7 cellular contexts compared by ENCODE assay signal in genomic region chr9:95494022-95494415, GRCh38. TPM values are rescaled to one million over a fixed set of nuclear protein-coding genes. Genes with fewer than 3 reads are reported as not detected.
DNase-seq lines count a peak whose midpoint lies in the region; ATAC-seq and TF ChIP-seq lines count a peak whose summit lies in the region.

No MANE protein-coding gene starts in this region.

- H4K91ac ChIP-seq in H9 (ENCODE audit: insufficient read length, low read depth, low read length): no peak overlapping the region

- H4K5ac ChIP-seq in H9 (ENCODE audit: insufficient read length, low read depth, low read length): no peak overlapping the region

- no peak overlapping the region for H2AK5ac ChIP-seq in H9 (ENCODE audit: insufficient read length, low read length)

- H3K23me2 ChIP-seq in H9 (ENCODE audit: insufficient read length, low read depth, low read length, poor library complexity, severe bottlenecking): no peaks in the 10 kb centered on the region

- H3K79me2 ChIP-seq in H9 (ENCODE audit: insufficient read depth, low read length): peaks cover 3% of the 10 kb centered on the region; the same call in 1 of the 2 replicates

- H2BK120ac ChIP-seq in H9 (ENCODE audit: low read depth, low read length, poor library complexity, severe bottlenecking): no peak overlapping the region

- H3K9me3 ChIP-seq in H9 (ENCODE audit: control insufficient read depth, low read depth, low read length): no peaks in the 10 kb centered on the region

- no peak overlapping the region for H3K4me3 Mint-ChIP-seq in H9

- no peak overlapping the region for H3K27ac Mint-ChIP-seq in H9

- no peak overlapping the region for H2BK20ac ChIP-seq in H9 (ENCODE audit: low read depth, low read length, poor library complexity, severe bottlenecking)

- no peaks in the 10 kb centered on the region for H3K27me3 ChIP-seq in H9 (ENCODE audit: insufficient read depth, low read length)

- no peaks in the 10 kb centered on the region for H4K20me1 ChIP-seq in H9 (ENCODE audit: control insufficient read depth, insufficient read depth, insufficient read length)

- no peak overlapping the region for H4K8ac ChIP-seq in H9 (replicated peaks; ENCODE audit: insufficient read length, low read depth, low read length)

- H3K56ac ChIP-seq in H9 (ENCODE audit: insufficient read length, low read depth, low read length): no peak overlapping the region

- no peaks in the 10 kb centered on the region for H3K9me3 Mint-ChIP-seq in H9

- peaks cover 4% of the 10 kb centered on the region for H3K27me3 Mint-ChIP-seq in H9 (ENCODE audit: low read depth)

- H3K4me1 Mint-ChIP-seq in H9: peaks cover 47 to 54% of the 10 kb centered on the region in 2 experiments

- no peak overlapping the region for H3K4me2 ChIP-seq in H9 (ENCODE audit: insufficient read depth, insufficient read length, low read length)

- ATAC-seq in GM21526 (IDR thresholded peaks at IDR 0.05; ENCODE audit: low FRiP score, unreplicated experiment): peak; percentile 22

- TF ChIP-seq CTCF in GM10248 (IDR thresholded peaks at IDR 0.05; ENCODE audit: control extremely low read depth, extremely low read depth, low read depth, missing control alignments) (no peak), H9 (conservative IDR thresholded peaks at IDR 0.05) (no peak)

- H3K4me1 ChIP-seq in H9 (ENCODE audit: insufficient read depth, low read length): peaks cover 21% of the 10 kb centered on the region

- H3K79me1 ChIP-seq in H9 (ENCODE audit: insufficient read depth, low read depth, low read length, poor library complexity, severe bottlenecking): no peaks in the 10 kb centered on the region

- H2AFZ ChIP-seq in H9 (ENCODE audit: low read length): no peak overlapping the region

- H3K27ac ChIP-seq in H9 (ENCODE audit: insufficient read length, low read depth, low read length): no peak overlapping the region

- CTCF ChIA-PET in GM10248 (lab: Yijun Ruan, JAX): no interaction called here

- H3K14ac ChIP-seq in H9 (ENCODE audit: insufficient read depth, low read length): no peak overlapping the region

- H3K36me3 Mint-ChIP-seq in H9 (ENCODE audit: insufficient read depth in 1 of 3, low read depth in 3 of 3): peaks cover 0 to 4% (median 0%) of the 10 kb centered on the region in 3 experiments; a peak in 2 of 7 replicates

- POLR2A ChIA-PET in GM10248 (lab: Yijun Ruan, JAX): no interaction called here

- WGBS in H9 (ENCODE audit: extremely low coverage, insufficient read length, low lambda C conversion rate): no CpG with 5 or more reads among the region's 26 CpGs

- H3K9ac ChIP-seq in H9 (ENCODE audit: extremely low read depth, insufficient read length, low read length): no peak overlapping the region

- no peak overlapping the region for H2BK12ac ChIP-seq in H9 (ENCODE audit: insufficient read length, low read depth, low read length)

- H3T11ph ChIP-seq in H9 (ENCODE audit: low read length): no peak overlapping the region

- no peak overlapping the region for H2BK5ac ChIP-seq in H9 (ENCODE audit: insufficient read length, low read length)

- H3K23ac ChIP-seq in H9 (ENCODE audit: insufficient read length, low read depth, low read length): no peak overlapping the region

- no peak overlapping the region for H3K18ac ChIP-seq in H9 (ENCODE audit: insufficient read length, low read depth, low read length)

- H3K4ac ChIP-seq in H9 (ENCODE audit: low read depth, low read length): no peak overlapping the region

- no peak overlapping the region for H2BK15ac ChIP-seq in H9 (ENCODE audit: low read depth, low read length)

- DNase-seq in NCI-H128 (lab: John Stamatoyannopoulos, UW; ENCODE audit: unreplicated experiment) (peak; percentile 39), medulla oblongata (ENCODE audit: extremely low spot score) (peak; percentile 83), GM10248 (ENCODE audit: extremely low spot score) (no peak), SIG-M5 (lab: John Stamatoyannopoulos, UW) (no peak), H9 (no peak)
- DNase-seq in activated CD8-positive, alpha-beta memory T cell treated with anti-CD3 and anti-CD28 coated beads, Interleukin-2, amount 50 U/mL, for 4 hours: peak; percentile 53

RNA-seq across cellular contexts. Expression of gene PTCH1, which starts 22.8 kb away (rescaled TPM):
- total RNA-seq in H9 (2021): 6.5 and 9.1 TPM in 2 replicates

Comparison
In these comparisons a context has a peak if more than half of its experiments do, and no peak if none do; other contexts are left out.
1. DNase-seq: peak in NCI-H128 (single experiment), activated CD8-positive, alpha-beta memory T cell treated with anti-CD3 and anti-CD28 coated beads, Interleukin-2, amount 50 U/mL, for 4 hours (single experiment) and medulla oblongata (single experiment); none in GM10248 (single experiment), SIG-M5 (single experiment) and H9 (single experiment).